ENCODE assay signal across 1 cellular context in the genomic region with DNA sequence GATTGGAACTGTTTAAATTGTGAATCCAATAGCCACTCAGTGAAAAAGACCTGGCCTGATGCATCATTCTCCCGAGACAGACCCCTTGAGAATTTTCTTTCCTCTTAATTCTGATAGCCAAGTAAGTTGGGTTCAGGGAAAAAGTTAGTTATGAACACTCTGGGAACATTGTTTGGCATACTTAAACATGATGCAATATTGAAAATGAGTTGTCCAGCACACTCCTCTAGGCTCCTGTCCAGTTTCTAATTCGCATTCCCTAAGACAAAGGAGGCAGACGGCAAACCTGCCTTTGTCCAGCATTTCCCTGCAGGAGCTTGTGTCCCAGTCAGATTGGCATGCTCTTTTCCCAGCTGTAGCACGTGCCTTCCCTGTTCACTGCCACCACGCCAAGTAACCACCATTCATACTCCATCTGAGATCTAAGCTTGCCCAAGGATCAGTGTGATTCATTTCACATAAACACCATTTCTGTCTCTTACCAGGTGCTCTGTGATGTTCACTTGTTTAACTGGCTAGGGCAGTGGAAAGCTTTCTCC.
TF ChIP-seq lines count a peak whose summit lies in the region.

No MANE protein-coding gene starts in this region.

TF ChIP-seq in HepG2, 621 proteins besides CTCF, POLR2A, EP300 and RAD21:
- 0 out of 2 replicates have a peak, but pooled peaks have one; percentile 22 for TF ChIP-seq ATF7 (IDR thresholded peaks at IDR 0.05)
- no peak for TF ChIP-seq ATF7 (CRISPR knock-in tag; IDR thresholded peaks at IDR 0.05)
- TF ChIP-seq CEBPB (IDR thresholded peaks at IDR 0.05; ENCODE audit: borderline replicate concordance, low read depth, low read length) = 0 out of 2 replicates have a peak, but pooled peaks have one; percentile 14
- TF ChIP-seq ETV5 (CRISPR knock-in tag; IDR thresholded peaks at IDR 0.05; ENCODE audit: borderline replicate concordance) = no peak
